ENCODE assay signal across 17 cellular contexts in the genomic region with DNA sequence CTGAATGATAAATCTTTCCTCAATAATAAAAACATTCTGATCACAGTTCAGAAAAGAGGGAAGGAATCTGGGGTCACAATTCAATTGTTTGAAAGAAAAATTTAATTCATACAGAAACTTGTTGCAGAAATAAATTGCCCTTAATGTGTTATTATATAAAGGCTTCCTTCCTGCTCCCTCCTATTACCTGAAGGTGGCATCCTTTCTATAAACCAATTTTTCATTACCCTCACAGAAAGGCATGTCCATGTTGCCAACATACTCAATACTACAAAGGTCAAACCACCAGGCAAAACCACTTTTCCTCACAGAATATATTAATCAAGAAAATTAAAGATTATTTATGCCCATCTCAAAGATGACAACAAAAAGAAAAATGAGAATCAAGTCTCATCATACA.
DNase-seq lines count a peak whose midpoint lies in the region; ATAC-seq and TF ChIP-seq lines count a peak whose summit lies in the region.
"Had no signal": no experiment of that assay in that cellular context is flagged by ENCODE, and none has a peak within 500 bp of the region (broad histone marks: within the 10 kb centered on the region; RNA-seq: fewer than 3 reads in every experiment).

No MANE protein-coding gene starts in this region.

- no peaks in the 10 kb centered on the region for H3F3A ChIP-seq in MM.1S (ENCODE audit: insufficient read depth, low read length)

- ATAC-seq in right lobe of liver, result peak in 3 of 4 donors; percentile 36 to 59 (median 40)
- ATAC-seq: K562 had no signal

- H3K4me1 ChIP-seq in breast epithelium (no peaks in the 10 kb centered on the region), right lobe of liver (no peaks in the 10 kb centered on the region), MM.1S (ENCODE audit: low read length) (no peaks in the 10 kb centered on the region), adrenal gland (replicated peaks in 1 of 2) (no peaks in the 10 kb centered on the region), colonic mucosa (no peaks in the 10 kb centered on the region)

- TF ChIP-seq CTCF in breast epithelium (IDR thresholded peaks at IDR 0.05) (no peak), LNCAP (IDR thresholded peaks at IDR 0.05) (peak; percentile 41; the same call in 1 of the 2 replicates), RWPE1 (conservative IDR thresholded peaks at IDR 0.05; ENCODE audit: low read depth) (no peak), right lobe of liver (IDR thresholded peaks at IDR 0.05) (peak in 3 of 4 donors; percentile 24 to 37 (median 25)), MM.1S (IDR thresholded peaks at IDR 0.05; ENCODE audit: low read length) (no peak), adrenal gland (IDR thresholded peaks at IDR 0.05) (no peak), colonic mucosa (IDR thresholded peaks at IDR 0.05) (no peak)

- H3K4me2 ChIP-seq in MM.1S (ENCODE audit: low read depth, low read length), result no peak overlapping the region
- H3K4me2 ChIP-seq: BLaER1 treated with 17β-estradiol and CSF1 and Interleukin-3, amounts not matched to agents 10 nM and 100 nM; SK-N-SH had no signal

- intact Hi-C loops in breast epithelium (cut with DNase I; ENCODE audit: low total_unique reads), result no loop called here
- intact Hi-C loops in right lobe of liver (cut with DNase I), result no loop called here
- intact Hi-C loops in adrenal gland (cut with DNase I), result no loop called here
- intact Hi-C loops in colonic mucosa (cut with DNase I), result no loop called here

- no peak overlapping the region for H3K4me3 ChIP-seq in breast epithelium
- no peak overlapping the region for H3K4me3 ChIP-seq in right lobe of liver
- H3K4me3 ChIP-seq in MM.1S (ENCODE audit: low read length), result no peak overlapping the region
- no peak overlapping the region for H3K4me3 ChIP-seq in adrenal gland
- H3K4me3 ChIP-seq in colonic mucosa, result no peak overlapping the region
- H3K4me3 ChIP-seq: BLaER1 treated with 17β-estradiol and CSF1 and Interleukin-3, amounts not matched to agents 10 nM and 100 nM; K562 had no signal

- peak; percentile 1 to 10 for DNase-seq in T47D (ENCODE audit: low read depth in 1 of 2, low spot score in 1 of 2)
- DNase-seq in breast epithelium (ENCODE audit: low spot score in 2 of 2), result no peak
- DNase-seq in RWPE1 (ENCODE audit: low spot score), result peak; percentile 0
- no peak for DNase-seq in right lobe of liver
- no peak for DNase-seq in MM.1S
- no peak for DNase-seq in adrenal gland
- DNase-seq in colonic mucosa, result no peak
- DNase-seq: DMS79 treated with DMSO at 0.1 percent for 48 hours, NCI-H187, NCI-H2171, NCI-H774, OCI-M1, SHP77 treated with DMSO at 0.1 percent for 48 hours, SK-N-SH had no signal

- H3K27ac ChIP-seq in breast epithelium, result no peak overlapping the region
- H3K27ac ChIP-seq in RWPE1, result no peak overlapping the region
- no peak overlapping the region for H3K27ac ChIP-seq in right lobe of liver
- no peak overlapping the region for H3K27ac ChIP-seq in MM.1S (ENCODE audit: low read length)
- H3K27ac ChIP-seq in adrenal gland, result no peak overlapping the region
- H3K27ac ChIP-seq in colonic mucosa, result no peak overlapping the region
- H3K27ac ChIP-seq: BLaER1 treated with 17β-estradiol and CSF1 and Interleukin-3, amounts not matched to agents 10 nM and 100 nM had no signal

- POLR2A ChIA-PET in RWPE1 (lab: Yijun Ruan, JAX; ENCODE audit: low non-redundant PET), result no interaction called here

- CTCF ChIA-PET in RWPE1 (lab: Yijun Ruan, JAX), result no interaction called here

- H3K36me3 ChIP-seq in breast epithelium (no peaks in the 10 kb centered on the region), right lobe of liver (no peaks in the 10 kb centered on the region), MM.1S (replicated peaks; ENCODE audit: insufficient read depth, low read length) (no peaks in the 10 kb centered on the region), adrenal gland (replicated peaks in 1 of 2) (no peaks in the 10 kb centered on the region), colonic mucosa (no peaks in the 10 kb centered on the region)
- H3K36me3 ChIP-seq: BLaER1 treated with 17β-estradiol and CSF1 and Interleukin-3, amounts not matched to agents 10 nM and 100 nM had no signal

- H3K9me2 ChIP-seq in MM.1S (replicated peaks; ENCODE audit: insufficient read depth, low read length), result no peaks in the 10 kb centered on the region
- H3K9me2 ChIP-seq: SK-N-SH had no signal

- TF ChIP-seq POLR2A in breast epithelium (IDR thresholded peaks at IDR 0.05) (no peak), right lobe of liver (IDR thresholded peaks at IDR 0.05) (no peak), adrenal gland (IDR thresholded peaks at IDR 0.05) (no peak)

- H3K9ac ChIP-seq in MM.1S (ENCODE audit: low read length), result no peak overlapping the region
- no peak overlapping the region for H3K9ac ChIP-seq in colonic mucosa (ENCODE audit: low read depth in 2 of 2, low read length in 2 of 2)
- H3K9ac ChIP-seq: BLaER1 treated with 17β-estradiol and CSF1 and Interleukin-3, amounts not matched to agents 10 nM and 100 nM; SK-N-SH had no signal

- no peaks in the 10 kb centered on the region for H3K9me3 ChIP-seq in breast epithelium
- H3K9me3 ChIP-seq in right lobe of liver, result no peaks in the 10 kb centered on the region
- H3K9me3 ChIP-seq in MM.1S (replicated peaks; ENCODE audit: insufficient read depth, low read length), result no peaks in the 10 kb centered on the region
- H3K9me3 ChIP-seq in adrenal gland (replicated peaks in 1 of 3), result no peaks in the 10 kb centered on the region
- H3K9me3 ChIP-seq in colonic mucosa, result no peaks in the 10 kb centered on the region
- H3K9me3 ChIP-seq: SK-N-SH had no signal

- H2AFZ ChIP-seq in MM.1S (ENCODE audit: low read length), result no peak overlapping the region

- H3K27me3 ChIP-seq in breast epithelium, result peaks cover 0 to 4% of the 10 kb centered on the region in 2 donors
- H3K27me3 ChIP-seq in right lobe of liver, result no peaks in the 10 kb centered on the region
- H3K27me3 ChIP-seq in MM.1S (replicated peaks; ENCODE audit: insufficient read depth, low read length), result no peaks in the 10 kb centered on the region
- no peaks in the 10 kb centered on the region for H3K27me3 ChIP-seq in adrenal gland
- H3K27me3 ChIP-seq in colonic mucosa, result no peaks in the 10 kb centered on the region

- no peaks in the 10 kb centered on the region for H4K20me1 ChIP-seq in MM.1S (ENCODE audit: insufficient read depth, low read length)
- H4K20me1 ChIP-seq: BLaER1 treated with 17β-estradiol and CSF1 and Interleukin-3, amounts not matched to agents 10 nM and 100 nM had no signal

- H3K79me2 ChIP-seq in MM.1S (ENCODE audit: low read length), result no peaks in the 10 kb centered on the region

- in situ Hi-C loops in T47D (cut with HindIII; ENCODE audit: low pct_unique_long_range_greater_than_20kb, low sequenced_read_pairs), result no loop called here

Comparison
In these comparisons a context has a peak if more than half of its experiments do, and no peak if none do; other contexts are left out.
1. DNase-seq: peak in T47D (2 of 2) and RWPE1 (single experiment); none in breast epithelium (0 of 2), right lobe of liver (0 of 3), MM.1S (single experiment), adrenal gland (0 of 7) and colonic mucosa (single experiment).
2. CTCF ChIP-seq: peak in LNCAP (single experiment) and right lobe of liver (3 of 4); none in breast epithelium (0 of 3), RWPE1 (single experiment), MM.1S (single experiment), adrenal gland (0 of 6) and colonic mucosa (single experiment).